ENCODE assay signal across 21 cellular contexts in genomic region chr6:52532457-52532856, GRCh38.
"Had no signal": no experiment of that assay in that cellular context is flagged by ENCODE, and none has a peak within 500 bp of the region (broad histone marks: within the 10 kb centered on the region; RNA-seq: fewer than 3 reads in every experiment).

No MANE protein-coding gene starts in this region.

- H3K4me3 Mint-ChIP-seq: activated CD4-positive, alpha-beta memory T cell treated with anti-CD3 and anti-CD28 coated beads, Interleukin-2, amount 10 ng/mL, durations not matched to agents 7 days and 5 days; activated CD4-positive, alpha-beta T cell treated with anti-CD3 and anti-CD28 coated beads, Interleukin-2, amount 10 ng/mL, durations not matched to agents 24 days and 14 days; activated naive CD4-positive, alpha-beta T cell treated with anti-CD3 and anti-CD28 coated beads for 36 hours; activated T-cell treated with anti-CD3 and anti-CD28 coated beads, Interleukin-2, amount 50 U/mL, for 72 hours; memory B cell; nephron had no signal

- H3K4me1 ChIP-seq: uterus had no signal

- H3K27me3 ChIP-seq: esophagus squamous epithelium, gastroesophageal sphincter, testis, uterus had no signal

- H3K27ac Mint-ChIP-seq: activated CD4-positive, alpha-beta memory T cell treated with anti-CD3 and anti-CD28 coated beads, Interleukin-2, amount 10 ng/mL, durations not matched to agents 7 days and 5 days; activated CD4-positive, alpha-beta T cell treated with anti-CD3 and anti-CD28 coated beads, Interleukin-2, amount 10 ng/mL, durations not matched to agents 24 days and 14 days; activated naive CD4-positive, alpha-beta T cell treated with anti-CD3 and anti-CD28 coated beads for 36 hours; activated T-cell treated with anti-CD3 and anti-CD28 coated beads, Interleukin-2, amount 50 U/mL, for 72 hours; memory B cell had no signal

- H3K36me3 ChIP-seq: uterus had no signal

- H3K27me3 Mint-ChIP-seq: activated CD4-positive, alpha-beta memory T cell treated with anti-CD3 and anti-CD28 coated beads, Interleukin-2, amount 10 ng/mL, durations not matched to agents 7 days and 5 days; activated CD4-positive, alpha-beta T cell treated with anti-CD3 and anti-CD28 coated beads, Interleukin-2, amount 10 ng/mL, durations not matched to agents 24 days and 14 days; memory B cell had no signal

- H3K9me3 Mint-ChIP-seq: activated CD4-positive, alpha-beta memory T cell treated with anti-CD3 and anti-CD28 coated beads, Interleukin-2, amount 10 ng/mL, durations not matched to agents 7 days and 5 days; activated CD4-positive, alpha-beta T cell treated with anti-CD3 and anti-CD28 coated beads, Interleukin-2, amount 10 ng/mL, durations not matched to agents 24 days and 14 days; activated naive CD4-positive, alpha-beta T cell treated with anti-CD3 and anti-CD28 coated beads for 36 hours; activated T-cell treated with anti-CD3 and anti-CD28 coated beads, Interleukin-2, amount 50 U/mL, for 72 hours; memory B cell; nephron had no signal

- H3K9me3 ChIP-seq: esophagus squamous epithelium, gastroesophageal sphincter, testis, uterus had no signal

- H3K27ac ChIP-seq: coronary artery, esophagus squamous epithelium, gastroesophageal sphincter, testis, uterus had no signal

- DNase-seq: activated CD4-positive, alpha-beta memory T cell treated with anti-CD3 and anti-CD28 coated beads, Interleukin-2, amount 10 ng/mL, durations not matched to agents 7 days and 5 days; activated CD4-positive, alpha-beta T cell treated with anti-CD3 and anti-CD28 coated beads, Interleukin-2, amount 10 ng/mL, durations not matched to agents 24 days and 14 days; activated effector memory CD4-positive, alpha-beta T cell treated with Interleukin-2 at 50 U/mL for 16 hours; activated naive CD4-positive, alpha-beta T cell treated with anti-CD3 and anti-CD28 coated beads for 36 hours; activated T-cell treated with anti-CD3 and anti-CD28 coated beads, Interleukin-2, amount 50 U/mL, for 72 hours; amygdala; esophagus squamous epithelium; head of caudate nucleus; islet precursor cell; left colon; posterior cingulate gyrus; stimulated activated CD4-positive, alpha-beta T cell treated with anti-CD3 and anti-CD28 coated beads, Interleukin-2, amount 100 ng/mL, for 48 hours; stimulated activated naive CD4-positive, alpha-beta T cell; testis; trophoblast cell; uterus had no signal

- H3K4me3 ChIP-seq: coronary artery, esophagus squamous epithelium, gastroesophageal sphincter, testis, uterus had no signal

- ATAC-seq: activated T-cell treated with anti-CD3 and anti-CD28 coated beads, Interleukin-2, amount 50 U/mL, for 72 hours; gastroesophageal sphincter; left colon; sciatic nerve had no signal
